ENCODE assay signal across 24 cellular contexts in the genomic region with DNA sequence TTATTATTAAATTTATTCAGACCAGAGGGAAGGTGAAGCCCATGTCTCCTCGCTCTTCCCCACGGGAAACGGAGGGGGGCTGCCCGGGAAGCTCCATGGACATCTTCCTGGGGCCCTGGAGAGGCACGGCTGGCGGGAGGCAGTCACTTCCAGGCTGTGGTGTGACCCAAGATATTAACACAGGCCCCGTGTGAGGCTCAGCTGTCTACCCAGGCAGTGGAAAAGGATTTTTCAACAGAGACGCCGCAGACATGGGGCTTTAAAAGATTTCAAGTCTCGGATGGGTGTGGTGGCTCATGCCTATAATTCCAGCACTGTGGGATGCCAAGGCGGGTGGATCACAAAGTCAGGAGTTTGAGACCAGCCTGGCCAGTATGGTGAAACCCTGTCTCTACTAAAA.
DNase-seq lines count a peak whose midpoint lies in the region; TF ChIP-seq lines count a peak whose summit lies in the region.
"Had no signal": no experiment of that assay in that cellular context is flagged by ENCODE, and none has a peak within 500 bp of the region (broad histone marks: within the 10 kb centered on the region; RNA-seq: fewer than 3 reads in every experiment).

No MANE protein-coding gene starts in this region.

- no peak overlapping the region for H3K4me3 ChIP-seq in BLaER1 treated with 17β-estradiol and CSF1 and Interleukin-3, amounts not matched to agents 10 nM and 100 nM
- no peak overlapping the region for H3K4me3 ChIP-seq in testis
- H3K4me3 ChIP-seq: A549, GM23338, HAP-1, SJSA1 had no signal

- intact Hi-C loops in testis (cut with DNase I; ENCODE audit: low total_unique reads): no loop called here

- DNase-seq in chondrocyte (ENCODE audit: low spot score) (peak; percentile 38), mesenteric fat pad (ENCODE audit: low spot score) (peak; percentile 82), testis (peak; percentile 7), DMS79 (lab: John Stamatoyannopoulos, UW) (no peak), DMS 273 (lab: John Stamatoyannopoulos, UW; ENCODE audit: unreplicated experiment) (no peak), germinal center (ENCODE audit: low spot score) (no peak)
- DNase-seq: AML-193; CD8-positive, alpha-beta memory T cell; DND-41; HFFc6; KBM-7; NCI-H1105 treated with DMSO at 0.1 percent for 48 hours; NCI-H146; NCI-H2029; NCI-H446 treated with DMSO at 0.1 percent for 48 hours; NCI-H526; Right ventricle myocardium superior; RPMI8226 had no signal

- no peaks in the 10 kb centered on the region; a peak in 1 of 22 replicates for H3K36me3 ChIP-seq in BLaER1 treated with 17β-estradiol and CSF1 and Interleukin-3, amounts not matched to agents 10 nM and 100 nM
- H3K36me3 ChIP-seq in testis (ENCODE audit: low read depth, missing control alignments): no peaks in the 10 kb centered on the region
- H3K36me3 ChIP-seq: HAP-1, SJSA1 had no signal

- peak overlapping the region in 2 of 11 experiments; percentile 16 to 84; a peak in 1 of 22 replicates for H3K27ac ChIP-seq in BLaER1 treated with 17β-estradiol and CSF1 and Interleukin-3, amounts not matched to agents 10 nM and 100 nM
- no peak overlapping the region for H3K27ac ChIP-seq in testis
- H3K27ac ChIP-seq: A549, C4-2B, SJSA1 had no signal

- peaks cover 11% of the 10 kb centered on the region for H3K27me3 Mint-ChIP-seq in chondrocyte (ENCODE audit: low read depth)

- no peaks in the 10 kb centered on the region for H3K4me1 Mint-ChIP-seq in chondrocyte (ENCODE audit: low read depth)
- H3K4me1 Mint-ChIP-seq: GM23338 had no signal

- peaks cover 5% of the 10 kb centered on the region for H3K9me3 Mint-ChIP-seq in chondrocyte (ENCODE audit: low read depth)
- H3K9me3 Mint-ChIP-seq: CD8-positive, alpha-beta memory T cell; GM23338 had no signal

- H3K9ac ChIP-seq in BLaER1 treated with 17β-estradiol and CSF1 and Interleukin-3, amounts not matched to agents 10 nM and 100 nM: no peak overlapping the region

- H4K20me1 ChIP-seq in BLaER1 treated with 17β-estradiol and CSF1 and Interleukin-3, amounts not matched to agents 10 nM and 100 nM: no peaks in the 10 kb centered on the region

- H3K4me2 ChIP-seq in BLaER1 treated with 17β-estradiol and CSF1 and Interleukin-3, amounts not matched to agents 10 nM and 100 nM: peak overlapping the region in 9 of 11 experiments; percentile 34 to 90 (median 77); a peak in 10 of 22 replicates
- H3K4me2 ChIP-seq: A549, GM23338 had no signal

- H3K4me3 Mint-ChIP-seq in chondrocyte (ENCODE audit: unreplicated experiment): no peak overlapping the region
- H3K4me3 Mint-ChIP-seq: GM23338, HFFc6 had no signal

- no peak for TF ChIP-seq CTCF in chondrocyte (IDR thresholded peaks at IDR 0.05)
- no peak for TF ChIP-seq CTCF in testis (IDR thresholded peaks at IDR 0.05)

- no peak overlapping the region for H3K27ac Mint-ChIP-seq in chondrocyte (ENCODE audit: unreplicated experiment)
- H3K27ac Mint-ChIP-seq: GM23338, HFFc6 had no signal

- TF ChIP-seq POLR2A in testis (IDR thresholded peaks at IDR 0.05): no peak

- H3K27me3 ChIP-seq in BLaER1 treated with 17β-estradiol and CSF1 and Interleukin-3, amounts not matched to agents 10 nM and 100 nM: no peaks in the 10 kb centered on the region
- no peaks in the 10 kb centered on the region for H3K27me3 ChIP-seq in testis
- H3K27me3 ChIP-seq: SJSA1 had no signal

- peaks cover 23 to 53% (median 51%) of the 10 kb centered on the region in 10 experiments for H3K4me1 ChIP-seq in BLaER1 treated with 17β-estradiol and CSF1 and Interleukin-3, amounts not matched to agents 10 nM and 100 nM
- no peaks in the 10 kb centered on the region for H3K4me1 ChIP-seq in testis
- H3K4me1 ChIP-seq: A549, HAP-1, SJSA1 had no signal

- WGBS in testis, 2 donors: 94 to 97% methylated on average over 11 of the region's 11 CpGs

- H3K9me3 ChIP-seq in BLaER1 treated with 17β-estradiol and CSF1 and Interleukin-3, amounts not matched to agents 10 nM and 100 nM (replicated peaks in 1 of 11): peaks cover 7 to 35% (median 20%) of the 10 kb centered on the region in 11 experiments; a peak in 19 of 22 replicates
- no peaks in the 10 kb centered on the region for H3K9me3 ChIP-seq in testis
- H3K9me3 ChIP-seq: A549, HAP-1 had no signal

- H3K36me3 Mint-ChIP-seq in chondrocyte (ENCODE audit: low read depth): no peaks in the 10 kb centered on the region
- H3K36me3 Mint-ChIP-seq: CD8-positive, alpha-beta memory T cell had no signal

Comparison
In these comparisons a context has a peak if more than half of its experiments do, and no peak if none do; other contexts are left out.
1. DNase-seq: peak in chondrocyte (single experiment), mesenteric fat pad (single experiment) and testis (single experiment); none in DMS79 (single experiment), DMS 273 (single experiment) and germinal center (single experiment).